ENCODE assay signal across 1 cellular context in genomic region chr12:94977766-94978468, GRCh38.
TF ChIP-seq lines count a peak whose summit lies in the region.

No MANE protein-coding gene starts in this region.

TF ChIP-seq in K562, 482 proteins besides CTCF, POLR2A, EP300 and RAD21:
- TF ChIP-seq CBFA2T3 (IDR thresholded peaks at IDR 0.05) (0 out of 2 replicates have a peak, but pooled peaks have one; percentile 4), MAFK (IDR thresholded peaks at IDR 0.05; ENCODE audit: low read length) (peak; percentile 25; the same call in 1 of the 2 replicates), MAFG (tag; conservative IDR thresholded peaks at IDR 0.05) (peak; percentile 87), E2F3 (CRISPR knock-in tag; IDR thresholded peaks at IDR 0.05) (no peak), PTBP1 (IDR thresholded peaks at IDR 0.05; ENCODE audit: low read depth, low read length) (no peak), JUND (IDR thresholded peaks at IDR 0.05; ENCODE audit: borderline replicate concordance, low read depth, low read length) (no peak), JUND (tag; IDR thresholded peaks at IDR 0.05; ENCODE audit: borderline replicate concordance, low read depth, low read length) (peak; percentile 23; the same call in 1 of the 3 replicates), C11orf30 (IDR thresholded peaks at IDR 0.05; ENCODE audit: low read depth) (peak; percentile 72), ZNF316 (IDR thresholded peaks at IDR 0.05) (peak; percentile 81), STAT5A (IDR thresholded peaks at IDR 0.05; ENCODE audit: borderline replicate concordance, low read length) (no peak), NFE2 (IDR thresholded peaks at IDR 0.05; ENCODE audit: low read depth) (peak; percentile 44; the same call in 1 of the 2 replicates), KDM5B (IDR thresholded peaks at IDR 0.05; ENCODE audit: insufficient replicate concordance, low read depth, low read length) (no peak)
